ENCODE assay signal across 8 cellular contexts in the genomic region with DNA sequence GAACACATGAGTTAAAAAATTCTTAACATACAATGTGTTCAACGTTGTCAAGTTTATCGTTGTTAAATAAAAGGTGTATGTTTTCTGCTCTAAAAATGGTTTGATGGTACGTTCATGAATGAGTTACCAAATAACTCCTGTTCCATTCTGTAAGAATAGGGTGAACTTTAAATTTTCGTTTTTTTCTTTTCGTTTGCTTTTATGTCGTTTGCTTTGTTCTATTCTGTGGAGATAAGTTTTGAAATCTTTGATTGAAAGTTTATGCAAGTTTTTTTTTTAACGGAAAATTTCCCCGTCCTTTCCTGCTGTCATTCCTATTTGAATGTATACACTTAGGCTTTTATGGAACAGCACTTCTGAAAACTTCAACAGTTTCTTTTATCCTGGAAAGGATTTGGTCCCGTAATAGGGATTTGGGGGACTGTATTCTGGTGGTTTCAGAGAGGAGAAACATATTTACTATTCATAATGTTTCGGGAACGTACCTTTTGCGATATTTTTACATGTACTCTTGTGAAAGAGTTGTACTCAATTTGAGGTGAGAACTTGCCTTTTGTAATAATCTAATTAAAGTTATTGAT. TPM values are rescaled to one million over a fixed set of nuclear protein-coding genes. Genes with fewer than 3 reads are reported as not detected.
DNase-seq lines count a peak whose midpoint lies in the region; ATAC-seq and TF ChIP-seq lines count a peak whose summit lies in the region.

No MANE protein-coding gene starts in this region.

- H3K27me3 Mint-ChIP-seq in naive B cell = no peaks in the 10 kb centered on the region

- H3K27me3 ChIP-seq in KMS-11 (ENCODE audit: insufficient read depth, low read depth) = no peaks in the 10 kb centered on the region
- H3K27me3 ChIP-seq in colonic mucosa = no peaks in the 10 kb centered on the region

- no peak for DNase-seq in AG10803 (ENCODE audit: low read depth)
- no peak for DNase-seq in colonic mucosa
- DNase-seq in naive B cell = no peak
- no peak for DNase-seq in islet precursor cell

- H3K9me3 ChIP-seq in colonic mucosa = no peaks in the 10 kb centered on the region

- no peaks in the 10 kb centered on the region for H3K9me3 Mint-ChIP-seq in naive B cell

- ATAC-seq in naive B cell (ENCODE audit: low read depth in 2 of 2) = no peak
- ATAC-seq in GM19395 (IDR thresholded peaks at IDR 0.05; ENCODE audit: unreplicated experiment) = no peak
- no peak for ATAC-seq in GM21723 (IDR thresholded peaks at IDR 0.05; ENCODE audit: unreplicated experiment)
- ATAC-seq in HG03378 (IDR thresholded peaks at IDR 0.05; ENCODE audit: unreplicated experiment) = no peak

- peaks cover 28 to 53% (median 47%) of the 10 kb centered on the region in 3 donors for H3K4me1 Mint-ChIP-seq in naive B cell

- peak overlapping the region; percentile 91 to 100 (median 98) for H3K4me3 Mint-ChIP-seq in naive B cell

- H3K9ac ChIP-seq in KMS-11 (peak overlapping the region; percentile 82; the same call in 1 of the 2 replicates), colonic mucosa (ENCODE audit: low read depth in 2 of 2, low read length in 2 of 2) (peak overlapping the region in 1 of 2 donors; percentile 98)

- H2AFZ ChIP-seq in KMS-11 (ENCODE audit: low read depth) = no peak overlapping the region

- peak overlapping the region; percentile 80 for H3K4me3 ChIP-seq in AG10803 (ENCODE audit: low read length)
- no peak overlapping the region for H3K4me3 ChIP-seq in KMS-11 (IDR thresholded peaks at IDR 0.05; ENCODE audit: insufficient read depth, low read depth, low read length)
- H3K4me3 ChIP-seq in colonic mucosa = peak overlapping the region; percentile 88

- H3K27ac Mint-ChIP-seq in naive B cell = peak overlapping the region in 5 of 6 donors; percentile 99 to 100 (median 100)

- H4K20me1 ChIP-seq in KMS-11 (ENCODE audit: insufficient read depth) = peaks cover 4% of the 10 kb centered on the region

- H3K36me3 ChIP-seq in KMS-11 (ENCODE audit: insufficient read depth) (no peaks in the 10 kb centered on the region), colonic mucosa (no peaks in the 10 kb centered on the region)

- intact Hi-C loops in colonic mucosa (cut with DNase I) = no loop called here

- H3K27ac ChIP-seq in KMS-11 (peak overlapping the region; percentile 84; the same call in 1 of the 2 replicates), colonic mucosa (peak overlapping the region; percentile 94)

- peaks cover 64% of the 10 kb centered on the region for H3K79me2 ChIP-seq in KMS-11 (ENCODE audit: insufficient read depth, low read depth)

- no peak for TF ChIP-seq CTCF in AG10803 (conservative IDR thresholded peaks at IDR 0.05; ENCODE audit: low read length)
- TF ChIP-seq CTCF in KMS-11 (conservative IDR thresholded peaks at IDR 0.05; ENCODE audit: low read depth, low read length) = no peak
- no peak for TF ChIP-seq CTCF in colonic mucosa (IDR thresholded peaks at IDR 0.05)

- H3K36me3 Mint-ChIP-seq in naive B cell = peaks cover 0 to 8% of the 10 kb centered on the region in 2 donors

- H3K4me1 ChIP-seq in KMS-11 (ENCODE audit: low read depth, poor library complexity, severe bottlenecking) (peaks cover 33% of the 10 kb centered on the region), colonic mucosa (no peaks in the 10 kb centered on the region)

- H3K4me2 ChIP-seq in KMS-11 = peak overlapping the region; percentile 93

RNA-seq across cellular contexts. Expression of a gene that starts 1.7 kb away (rescaled TPM):
- 10 to 100 TPM; 48.7 to 64.6 TPM for total RNA-seq in colonic mucosa
- polyA plus RNA-seq in naive B cell (ENCODE audit: low read depth in 6 of 6) = 10 to 100 TPM; 53.3 to 72.2 (median 59.3) TPM
